18 cellular contexts compared by ENCODE assay signal in the genomic region with DNA sequence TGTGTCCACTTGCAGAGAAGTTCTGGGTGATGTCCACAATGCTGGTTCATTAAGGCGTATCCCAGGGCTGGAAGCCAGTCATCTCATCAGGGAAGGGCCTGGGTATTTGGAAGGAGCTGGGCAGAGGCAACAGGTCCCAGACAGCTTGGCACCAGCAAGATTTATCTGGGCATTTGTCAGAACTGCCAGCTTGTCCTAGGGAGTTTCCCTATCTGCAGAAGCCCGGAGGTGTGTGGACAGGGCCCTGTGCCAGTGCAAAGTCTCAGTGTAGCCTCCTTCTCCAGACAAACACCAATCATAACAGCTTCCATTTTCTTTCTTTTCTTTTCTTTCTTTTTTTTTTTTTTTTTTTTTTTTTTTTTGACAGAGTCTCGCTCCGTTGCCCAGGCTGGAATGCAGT.
A peak's percentile ranks its signal among the peaks of the same experiment; 100 is the strongest.
DNase-seq lines count a peak whose midpoint lies in the region; ATAC-seq and TF ChIP-seq lines count a peak whose summit lies in the region.
"Had no signal": no experiment of that assay in that cellular context is flagged by ENCODE, and none has a peak within 500 bp of the region (broad histone marks: within the 10 kb centered on the region; RNA-seq: fewer than 3 reads in every experiment).

No MANE protein-coding gene starts in this region.

- H3K79me1 ChIP-seq in mesendoderm (ENCODE audit: low read length), result no peaks in the 10 kb centered on the region

- H2BK15ac ChIP-seq in mesendoderm (replicated peaks; ENCODE audit: low read depth), result no peak overlapping the region

- no peak overlapping the region for H3K18ac ChIP-seq in mesendoderm (ENCODE audit: low read length)

- POLR2A ChIA-PET in PC-9 (lab: Charles Lee; ENCODE audit: unreplicated experiment), result interaction anchor here (0.6 to 0.7 kb wide), 4 partner anchors 48 to 311 kb away, joined by 3 to 19 read pairs (median 4); no protein-coding TSS in a partner anchor
- POLR2A ChIA-PET in SK-N-SH (lab: Yijun Ruan, JAX), result no interaction called here

- H2BK120ac ChIP-seq in mesendoderm (ENCODE audit: low read depth, low read length), result no peak overlapping the region

- ATAC-seq in Right ventricle myocardium superior (ENCODE audit: poor library complexity), result peak; percentile 50
- ATAC-seq in GM18907 (IDR thresholded peaks at IDR 0.05; ENCODE audit: unreplicated experiment), result no peak
- ATAC-seq: A549 had no signal

- no peak overlapping the region for H3K4me3 ChIP-seq in PC-9
- no peak overlapping the region for H3K4me3 ChIP-seq in thyroid gland (replicated peaks in 1 of 3)
- H3K4me3 ChIP-seq in SK-N-SH (ENCODE audit: low read depth in 2 of 2, low read length in 1 of 2), result no peak overlapping the region
- H3K4me3 ChIP-seq in mesendoderm (ENCODE audit: low read length), result no peak overlapping the region
- H3K4me3 ChIP-seq: A549 had no signal

- peaks cover 56% of the 10 kb centered on the region for H3K4me1 ChIP-seq in PC-9 (replicated peaks; ENCODE audit: insufficient read depth)
- peaks cover 9 to 16% of the 10 kb centered on the region in 2 donors for H3K4me1 ChIP-seq in thyroid gland
- no peaks in the 10 kb centered on the region for H3K4me1 ChIP-seq in SK-N-SH (ENCODE audit: control insufficient read depth in 1 of 2, insufficient read depth in 2 of 2, low read depth in 1 of 2, low read length in 1 of 2)
- H3K4me1 ChIP-seq in mesendoderm (ENCODE audit: control insufficient read depth, low read depth, low read length), result no peaks in the 10 kb centered on the region
- H3K4me1 ChIP-seq: A549 had no signal

- H3K27ac ChIP-seq in PC-9 (peak overlapping the region; percentile 60), thyroid gland (no peak overlapping the region), SK-N-SH (ENCODE audit: low read depth in 2 of 2, low read length in 1 of 2) (no peak overlapping the region), mesendoderm (ENCODE audit: low read depth, low read length) (no peak overlapping the region)
- H3K27ac ChIP-seq: A549, C4-2B, HL-60 had no signal

- TF ChIP-seq CTCF in PC-9 (conservative IDR thresholded peaks at IDR 0.05), result no peak
- no peak for TF ChIP-seq CTCF in thyroid gland (IDR thresholded peaks at IDR 0.05)
- TF ChIP-seq CTCF in SK-N-SH (IDR thresholded peaks at IDR 0.05), result no peak

- H2BK5ac ChIP-seq in mesendoderm (ENCODE audit: low read length), result no peak overlapping the region

- H4K20me1 ChIP-seq in PC-9 (ENCODE audit: insufficient read depth) (no peaks in the 10 kb centered on the region), SK-N-SH (ENCODE audit: insufficient read depth) (no peaks in the 10 kb centered on the region)

- H2AK5ac ChIP-seq in mesendoderm (ENCODE audit: low read length), result no peak overlapping the region

- TF ChIP-seq EP300 in SK-N-SH (IDR thresholded peaks at IDR 0.05; ENCODE audit: borderline replicate concordance in 1 of 2, low read depth in 1 of 2, low read length in 1 of 2), result no peak

- H3K23ac ChIP-seq in mesendoderm (ENCODE audit: low read length), result no peak overlapping the region

- H4K5ac ChIP-seq in mesendoderm (ENCODE audit: low read length), result no peak overlapping the region

- no peak overlapping the region for H3K9ac ChIP-seq in SK-N-SH
- no peak overlapping the region for H3K9ac ChIP-seq in mesendoderm (ENCODE audit: low read length)

- H3K79me2 ChIP-seq in PC-9 (ENCODE audit: low read depth), result no peaks in the 10 kb centered on the region
- H3K79me2 ChIP-seq in SK-N-SH (ENCODE audit: insufficient read depth), result no peaks in the 10 kb centered on the region
- H3K79me2 ChIP-seq in mesendoderm (ENCODE audit: control insufficient read depth, insufficient read depth, low read length), result no peaks in the 10 kb centered on the region

- no peak for TF ChIP-seq POLR2A in thyroid gland (IDR thresholded peaks at IDR 0.05)

- no peak overlapping the region for H3K4ac ChIP-seq in mesendoderm (ENCODE audit: low read depth, low read length)

- DNase-seq in Right ventricle myocardium superior (no peak), cardiac septum (ENCODE audit: low spot score) (no peak), PC-9 (no peak), islet precursor cell (peak; percentile 14), thyroid gland (peak; percentile 65 to 76), SK-N-SH (no peak), mesendoderm (no peak)
- DNase-seq: GOT3, NCI-H1048, NCI-H146, NCI-H2081, NCI-H510A treated with DMSO at 0.1 percent for 48 hours, NCI-H82, SHP77 treated with DMSO at 0.1 percent for 48 hours had no signal

- intact Hi-C loops in Right ventricle myocardium superior (cut with DNase I), result no loop called here
- intact Hi-C loops in cardiac septum (cut with DNase I), result no loop called here
- intact Hi-C loops in PC-9 (cut with micrococcal nuclease; ENCODE audit: unreplicated experiment), result loop anchor here (1.0 kb wide), 1 partner anchor 123 kb away; no protein-coding TSS in a partner anchor
- intact Hi-C loops in thyroid gland (cut with DNase I), result no loop called here

- no TSS peak for BruUV-seq in PC-9 (replicated peaks; lab: Mats Ljungman, UMichigan)

- TF ChIP-seq RAD21 in SK-N-SH (IDR thresholded peaks at IDR 0.05; ENCODE audit: low read length), result no peak

- whole genome bisulfite sequencing in thyroid gland, 2 donors, result 53 to 54% methylated on average over 4 of the region's 4 CpGs
- 54% methylated on average over 4 of the region's 4 CpGs for WGBS in SK-N-SH (ENCODE audit: low lambda C conversion rate)
- WGBS in mesendoderm (ENCODE audit: extremely low coverage, insufficient coverage, low lambda C conversion rate), result no CpG with 5 or more reads among the region's 4 CpGs

- no peaks in the 10 kb centered on the region for H3K9me2 ChIP-seq in PC-9 (ENCODE audit: insufficient read depth)
- no peaks in the 10 kb centered on the region for H3K9me2 ChIP-seq in SK-N-SH

- peaks cover 28% of the 10 kb centered on the region for H3F3A ChIP-seq in PC-9 (ENCODE audit: insufficient read depth, low read depth)
- no peaks in the 10 kb centered on the region for H3F3A ChIP-seq in SK-N-SH (replicated peaks; ENCODE audit: insufficient read depth)

- no peaks in the 10 kb centered on the region; the same call in 1 of the 2 replicates for H3K9me3 ChIP-seq in PC-9 (ENCODE audit: insufficient read depth, low read depth)
- H3K9me3 ChIP-seq in thyroid gland, result no peaks in the 10 kb centered on the region
- no peaks in the 10 kb centered on the region for H3K9me3 ChIP-seq in SK-N-SH
- H3K9me3 ChIP-seq: A549 had no signal

- CTCF ChIA-PET in PC-9 (lab: Charles Lee) (interaction anchor here (0.9 to 1.0 kb wide), 2 partner anchors 16 to 121 kb away, joined by 3 to 6 read pairs; no protein-coding TSS in a partner anchor), SK-N-SH (lab: Yijun Ruan, JAX) (interaction anchor here (1.1 to 4.5 kb wide), 5 partner anchors 16 to 451 kb away, joined by 3 to 29 read pairs (median 4); no protein-coding TSS in a partner anchor)

- H3K36me3 ChIP-seq in PC-9 (ENCODE audit: low read depth), result no peaks in the 10 kb centered on the region
- H3K36me3 ChIP-seq in thyroid gland, result no peaks in the 10 kb centered on the region
- no peaks in the 10 kb centered on the region for H3K36me3 ChIP-seq in SK-N-SH (replicated peaks in 1 of 2; ENCODE audit: control insufficient read depth in 1 of 2, insufficient read depth in 2 of 2, low read length in 1 of 2)
- H3K36me3 ChIP-seq in mesendoderm (ENCODE audit: control insufficient read depth, insufficient read depth, low read length), result no peaks in the 10 kb centered on the region

- H3K4me2 ChIP-seq in PC-9 (peak overlapping the region; percentile 54), SK-N-SH (no peak overlapping the region), mesendoderm (ENCODE audit: low read length) (no peak overlapping the region)
- H3K4me2 ChIP-seq: A549 had no signal

- no peaks in the 10 kb centered on the region for H3K27me3 ChIP-seq in PC-9 (ENCODE audit: insufficient read depth, low read depth)
- H3K27me3 ChIP-seq in thyroid gland, result no peaks in the 10 kb centered on the region
- H3K27me3 ChIP-seq in SK-N-SH (ENCODE audit: insufficient read depth), result no peaks in the 10 kb centered on the region
- H3K27me3 ChIP-seq in mesendoderm (ENCODE audit: insufficient read depth, low read length, poor library complexity), result no peaks in the 10 kb centered on the region

- H2AFZ ChIP-seq in PC-9 (no peak overlapping the region), SK-N-SH (ENCODE audit: low read depth) (no peak overlapping the region)

- H4K8ac ChIP-seq in mesendoderm (ENCODE audit: low read depth, low read length), result no peak overlapping the region

- no peak overlapping the region for H3K56ac ChIP-seq in mesendoderm (ENCODE audit: low read length)

TF ChIP-seq in SK-N-SH, 30 proteins besides CTCF, POLR2A, EP300 and RAD21:
- TF ChIP-seq YY1 (IDR thresholded peaks at IDR 0.05; ENCODE audit: low read depth) (no peak), EZH2phosphoT487 (IDR thresholded peaks at IDR 0.05; ENCODE audit: borderline replicate concordance, low read depth) (no peak)
TF ChIP-seq in SK-N-SH: peak in this region for 0.

Comparison
In these comparisons a context has a peak if more than half of its experiments do, and no peak if none do; other contexts are left out.
1. DNase-seq: peak in islet precursor cell (single experiment) and thyroid gland (2 of 2); none in Right ventricle myocardium superior (single experiment), cardiac septum (single experiment), PC-9 (0 of 2), SK-N-SH (single experiment) and mesendoderm (single experiment).